Comparison of ENCODE assay signal across 21 cellular contexts in genomic region chr10:78371118-78371517, GRCh38.
A peak's percentile ranks its signal among the peaks of the same experiment; 100 is the strongest.
DNase-seq lines count a peak whose midpoint lies in the region; ATAC-seq and TF ChIP-seq lines count a peak whose summit lies in the region.
"Had no signal": no experiment of that assay in that cellular context is flagged by ENCODE, and none has a peak within 500 bp of the region (broad histone marks: within the 10 kb centered on the region; RNA-seq: fewer than 3 reads in every experiment).

No MANE protein-coding gene starts in this region.

- peak; percentile 54 for ATAC-seq in body of pancreas
- no peak for ATAC-seq in stimulated activated naive CD8-positive, alpha-beta T cell treated with anti-CD3 and anti-CD28 coated beads, Interleukin-15, amount 100 ng/mL, for 72 hours
- ATAC-seq: gastrocnemius medialis; left colon; stimulated activated effector memory CD8-positive, alpha-beta T cell treated with anti-CD3 and anti-CD28 coated beads, Interleukin-12 subunit alpha, Interleukin-12 subunit beta, amount 100 ng/mL, for 72 hours had no signal

- H3K9me2 ChIP-seq in neural cell (ENCODE audit: insufficient read depth, low read length), result no peaks in the 10 kb centered on the region
- H3K9me2 ChIP-seq: SK-N-SH had no signal

- no peak for TF ChIP-seq RAD21 in neural cell (conservative IDR thresholded peaks at IDR 0.05)

- TF ChIP-seq CTCF in NB4 (IDR thresholded peaks at IDR 0.05; ENCODE audit: low read depth, low read length), result no peak
- no peak for TF ChIP-seq CTCF in body of pancreas (IDR thresholded peaks at IDR 0.05)
- TF ChIP-seq CTCF in neural cell (IDR thresholded peaks at IDR 0.05; ENCODE audit: poor library complexity, severe bottlenecking), result no peak

- no peaks in the 10 kb centered on the region for H3F3A ChIP-seq in neural cell (ENCODE audit: insufficient read depth, low read length, poor library complexity, severe bottlenecking)

- H3K27ac Mint-ChIP-seq in stimulated activated naive CD8-positive, alpha-beta T cell treated with anti-CD3 and anti-CD28 coated beads, Interleukin-15, amount 100 ng/mL, for 72 hours, result no peak overlapping the region
- H3K27ac Mint-ChIP-seq: CD8-positive, alpha-beta memory T cell; stimulated activated effector memory CD8-positive, alpha-beta T cell treated with anti-CD3 and anti-CD28 coated beads, Interleukin-12 subunit alpha, Interleukin-12 subunit beta, amount 100 ng/mL, for 72 hours had no signal

- H3K36me3 ChIP-seq in BLaER1 treated with 17β-estradiol and CSF1 and Interleukin-3, amounts not matched to agents 10 nM and 100 nM, result no peaks in the 10 kb centered on the region
- H3K36me3 ChIP-seq in body of pancreas (replicated peaks in 1 of 2; ENCODE audit: insufficient read depth in 1 of 2, low read depth in 2 of 2) (no peaks in the 10 kb centered on the region), neural cell (ENCODE audit: insufficient read depth, low read length) (no peaks in the 10 kb centered on the region)
- H3K36me3 ChIP-seq: gastrocnemius medialis, Peyer's patch, right atrium auricular region had no signal

- no peak for TF ChIP-seq EP300 in neural cell (conservative IDR thresholded peaks at IDR 0.05; ENCODE audit: poor library complexity, severe bottlenecking)

- peak overlapping the region in 8 of 11 experiments; percentile 1 to 49 (median 36); a peak in 12 of 22 replicates for H3K4me2 ChIP-seq in BLaER1 treated with 17β-estradiol and CSF1 and Interleukin-3, amounts not matched to agents 10 nM and 100 nM
- H3K4me2 ChIP-seq in neural cell (ENCODE audit: low read length), result no peak overlapping the region
- H3K4me2 ChIP-seq: SK-N-SH had no signal

- no peak overlapping the region for H3K4me3 Mint-ChIP-seq in stimulated activated naive CD8-positive, alpha-beta T cell treated with anti-CD3 and anti-CD28 coated beads, Interleukin-15, amount 100 ng/mL, for 72 hours
- H3K4me3 Mint-ChIP-seq: CD8-positive, alpha-beta memory T cell; stimulated activated effector memory CD8-positive, alpha-beta T cell treated with anti-CD3 and anti-CD28 coated beads, Interleukin-12 subunit alpha, Interleukin-12 subunit beta, amount 100 ng/mL, for 72 hours had no signal

- no peaks in the 10 kb centered on the region for H3K79me2 ChIP-seq in neural cell (replicated peaks; ENCODE audit: insufficient read depth, low read length)

- no peaks in the 10 kb centered on the region for H3K9me3 Mint-ChIP-seq in stimulated activated naive CD8-positive, alpha-beta T cell treated with anti-CD3 and anti-CD28 coated beads, Interleukin-15, amount 100 ng/mL, for 72 hours
- H3K9me3 Mint-ChIP-seq: CD8-positive, alpha-beta memory T cell; stimulated activated effector memory CD8-positive, alpha-beta T cell treated with anti-CD3 and anti-CD28 coated beads, Interleukin-12 subunit alpha, Interleukin-12 subunit beta, amount 100 ng/mL, for 72 hours had no signal

- WGBS in body of pancreas, 2 donors, result 29 to 37% methylated on average over 4 of the region's 4 CpGs

- TF ChIP-seq POLR2A in NB4 (IDR thresholded peaks at IDR 0.05; ENCODE audit: extremely low read depth, insufficient read length) (no peak), body of pancreas (IDR thresholded peaks at IDR 0.05) (no peak)

- H3K4me1 ChIP-seq in BLaER1 treated with 17β-estradiol and CSF1 and Interleukin-3, amounts not matched to agents 10 nM and 100 nM, result peaks cover 0 to 18% (median 15%) of the 10 kb centered on the region in 10 experiments; a peak in 15 of 20 replicates
- peaks cover 10% of the 10 kb centered on the region for H3K4me1 ChIP-seq in body of pancreas
- H3K4me1 ChIP-seq: gastrocnemius medialis, Peyer's patch, right atrium auricular region had no signal

- no peaks in the 10 kb centered on the region for H3K9me3 ChIP-seq in BLaER1 treated with 17β-estradiol and CSF1 and Interleukin-3, amounts not matched to agents 10 nM and 100 nM (replicated peaks in 1 of 11)
- no peaks in the 10 kb centered on the region for H3K9me3 ChIP-seq in body of pancreas
- H3K9me3 ChIP-seq in neural cell (ENCODE audit: low read length), result no peaks in the 10 kb centered on the region
- H3K9me3 ChIP-seq: gastrocnemius medialis, Peyer's patch, right atrium auricular region, SK-N-SH had no signal

- DNase-seq in NB4 (ENCODE audit: low read depth) (peak; percentile 5), body of pancreas (peak; percentile 26 to 50 (median 40)), NCI-H1417 treated with DMSO at 0.1 percent for 48 hours (lab: John Stamatoyannopoulos, UW) (no peak), NCI-H1694 treated with DMSO at 0.1 percent for 48 hours (lab: John Stamatoyannopoulos, UW) (no peak), GOT3 (lab: John Stamatoyannopoulos, UW) (no peak)
- no peak for DNase-seq in stimulated activated naive CD8-positive, alpha-beta T cell treated with anti-CD3 and anti-CD28 coated beads, Interleukin-15, amount 100 ng/mL, for 72 hours
- DNase-seq: CD8-positive, alpha-beta memory T cell; central memory CD4-positive, alpha-beta T cell; gastrocnemius medialis; Karpas-422; left colon; NCI-H1048; NCI-H2081 treated with DMSO at 0.1 percent for 48 hours; occipital lobe; Peyer's patch; SK-N-SH; stimulated activated CD4-positive, alpha-beta T cell treated with anti-CD3 and anti-CD28 coated beads, Interleukin-15, amount 100 ng/mL, for 24 hours had no signal

- H3K4me1 Mint-ChIP-seq in stimulated activated naive CD8-positive, alpha-beta T cell treated with anti-CD3 and anti-CD28 coated beads, Interleukin-15, amount 100 ng/mL, for 72 hours, result no peaks in the 10 kb centered on the region
- H3K4me1 Mint-ChIP-seq: CD8-positive, alpha-beta memory T cell; stimulated activated effector memory CD8-positive, alpha-beta T cell treated with anti-CD3 and anti-CD28 coated beads, Interleukin-12 subunit alpha, Interleukin-12 subunit beta, amount 100 ng/mL, for 72 hours had no signal

- intact Hi-C loops in body of pancreas (cut with DNase I), result no loop called here

- no peaks in the 10 kb centered on the region for H3K27me3 Mint-ChIP-seq in stimulated activated naive CD8-positive, alpha-beta T cell treated with anti-CD3 and anti-CD28 coated beads, Interleukin-15, amount 100 ng/mL, for 72 hours

- no peak overlapping the region for H2AFZ ChIP-seq in neural cell (ENCODE audit: low read depth, low read length)

- H3K27me3 ChIP-seq in BLaER1 treated with 17β-estradiol and CSF1 and Interleukin-3, amounts not matched to agents 10 nM and 100 nM, result no peaks in the 10 kb centered on the region
- no peaks in the 10 kb centered on the region for H3K27me3 ChIP-seq in body of pancreas
- no peaks in the 10 kb centered on the region for H3K27me3 ChIP-seq in neural cell (ENCODE audit: insufficient read depth, low read depth, low read length)
- H3K27me3 ChIP-seq: gastrocnemius medialis, Peyer's patch, right atrium auricular region had no signal

- H3K9ac ChIP-seq in BLaER1 treated with 17β-estradiol and CSF1 and Interleukin-3, amounts not matched to agents 10 nM and 100 nM, result no peak overlapping the region
- peak overlapping the region; percentile 7 for H3K9ac ChIP-seq in neural cell (ENCODE audit: low read length)
- H3K9ac ChIP-seq: SK-N-SH had no signal

- no peak overlapping the region for H3K27ac ChIP-seq in BLaER1 treated with 17β-estradiol and CSF1 and Interleukin-3, amounts not matched to agents 10 nM and 100 nM
- H3K27ac ChIP-seq in body of pancreas, result no peak overlapping the region
- peak overlapping the region; percentile 33 for H3K27ac ChIP-seq in neural cell (ENCODE audit: low read length)
- H3K27ac ChIP-seq: gastrocnemius medialis, Peyer's patch, right atrium auricular region had no signal

- no peak overlapping the region for H3K4me3 ChIP-seq in BLaER1 treated with 17β-estradiol and CSF1 and Interleukin-3, amounts not matched to agents 10 nM and 100 nM
- H3K4me3 ChIP-seq in NB4 (ENCODE audit: low read depth, low read length) (no peak overlapping the region), body of pancreas (no peak overlapping the region), neural cell (ENCODE audit: low read length) (no peak overlapping the region)
- H3K4me3 ChIP-seq: gastrocnemius medialis, Peyer's patch, right atrium auricular region had no signal

- H4K20me1 ChIP-seq in BLaER1 treated with 17β-estradiol and CSF1 and Interleukin-3, amounts not matched to agents 10 nM and 100 nM, result no peaks in the 10 kb centered on the region; a peak in 2 of 22 replicates
- H4K20me1 ChIP-seq in neural cell (ENCODE audit: insufficient read depth), result no peaks in the 10 kb centered on the region

TF ChIP-seq in neural cell, 6 proteins besides CTCF, POLR2A, EP300 and RAD21:
- TF ChIP-seq MXI1 (conservative IDR thresholded peaks at IDR 0.05; ENCODE audit: poor library complexity, severe bottlenecking) (no peak), POLR2AphosphoS5 (IDR thresholded peaks at IDR 0.05) (no peak), EZH2 (IDR thresholded peaks at IDR 0.05; ENCODE audit: borderline replicate concordance, insufficient read depth, low read length, poor library complexity, severe bottlenecking) (no peak), SMC3 (conservative IDR thresholded peaks at IDR 0.05; ENCODE audit: poor library complexity) (no peak), TAF1 (IDR thresholded peaks at IDR 0.05; ENCODE audit: low read depth) (no peak)
- TF ChIP-seq, protein P1, sequence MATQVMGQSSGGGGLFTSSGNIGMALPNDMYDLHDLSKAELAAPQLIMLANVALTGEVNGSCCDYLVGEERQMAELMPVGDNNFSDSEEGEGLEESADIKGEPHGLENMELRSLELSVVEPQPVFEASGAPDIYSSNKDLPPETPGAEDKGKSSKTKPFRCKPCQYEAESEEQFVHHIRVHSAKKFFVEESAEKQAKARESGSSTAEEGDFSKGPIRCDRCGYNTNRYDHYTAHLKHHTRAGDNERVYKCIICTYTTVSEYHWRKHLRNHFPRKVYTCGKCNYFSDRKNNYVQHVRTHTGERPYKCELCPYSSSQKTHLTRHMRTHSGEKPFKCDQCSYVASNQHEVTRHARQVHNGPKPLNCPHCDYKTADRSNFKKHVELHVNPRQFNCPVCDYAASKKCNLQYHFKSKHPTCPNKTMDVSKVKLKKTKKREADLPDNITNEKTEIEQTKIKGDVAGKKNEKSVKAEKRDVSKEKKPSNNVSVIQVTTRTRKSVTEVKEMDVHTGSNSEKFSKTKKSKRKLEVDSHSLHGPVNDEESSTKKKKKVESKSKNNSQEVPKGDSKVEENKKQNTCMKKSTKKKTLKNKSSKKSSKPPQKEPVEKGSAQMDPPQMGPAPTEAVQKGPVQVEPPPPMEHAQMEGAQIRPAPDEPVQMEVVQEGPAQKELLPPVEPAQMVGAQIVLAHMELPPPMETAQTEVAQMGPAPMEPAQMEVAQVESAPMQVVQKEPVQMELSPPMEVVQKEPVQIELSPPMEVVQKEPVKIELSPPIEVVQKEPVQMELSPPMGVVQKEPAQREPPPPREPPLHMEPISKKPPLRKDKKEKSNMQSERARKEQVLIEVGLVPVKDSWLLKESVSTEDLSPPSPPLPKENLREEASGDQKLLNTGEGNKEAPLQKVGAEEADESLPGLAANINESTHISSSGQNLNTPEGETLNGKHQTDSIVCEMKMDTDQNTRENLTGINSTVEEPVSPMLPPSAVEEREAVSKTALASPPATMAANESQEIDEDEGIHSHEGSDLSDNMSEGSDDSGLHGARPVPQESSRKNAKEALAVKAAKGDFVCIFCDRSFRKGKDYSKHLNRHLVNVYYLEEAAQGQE (IDR thresholded peaks at IDR 0.05; ENCODE audit: borderline replicate concordance), result no peak
TF ChIP-seq in neural cell: peak in this region for 0.

Comparison
In these comparisons a context has a peak if more than half of its experiments do, and no peak if none do; other contexts are left out.
1. DNase-seq: peak in NB4 (single experiment) and body of pancreas (4 of 4); none in NCI-H1417 treated with DMSO at 0.1 percent for 48 hours (single experiment), stimulated activated naive CD8-positive, alpha-beta T cell treated with anti-CD3 and anti-CD28 coated beads, Interleukin-15, amount 100 ng/mL, for 72 hours (0 of 2), NCI-H1694 treated with DMSO at 0.1 percent for 48 hours (single experiment) and GOT3 (single experiment).